ENCODE assay signal across 1 cellular context in genomic region chr2:218691234-218691633, GRCh38.
TF ChIP-seq lines count a peak whose summit lies in the region.

No MANE protein-coding gene starts in this region.

TF ChIP-seq in HepG2, 621 proteins besides CTCF, POLR2A, EP300 and RAD21:
- no peak for TF ChIP-seq HHEX (CRISPR knock-in tag; IDR thresholded peaks at IDR 0.05)
- no peak for TF ChIP-seq ZNF576 (CRISPR knock-in tag; IDR thresholded peaks at IDR 0.05)
- TF ChIP-seq TGIF2 (CRISPR knock-in tag; IDR thresholded peaks at IDR 0.05) = no peak
